Comparison of ENCODE assay signal across 11 cellular contexts in the genomic region with DNA sequence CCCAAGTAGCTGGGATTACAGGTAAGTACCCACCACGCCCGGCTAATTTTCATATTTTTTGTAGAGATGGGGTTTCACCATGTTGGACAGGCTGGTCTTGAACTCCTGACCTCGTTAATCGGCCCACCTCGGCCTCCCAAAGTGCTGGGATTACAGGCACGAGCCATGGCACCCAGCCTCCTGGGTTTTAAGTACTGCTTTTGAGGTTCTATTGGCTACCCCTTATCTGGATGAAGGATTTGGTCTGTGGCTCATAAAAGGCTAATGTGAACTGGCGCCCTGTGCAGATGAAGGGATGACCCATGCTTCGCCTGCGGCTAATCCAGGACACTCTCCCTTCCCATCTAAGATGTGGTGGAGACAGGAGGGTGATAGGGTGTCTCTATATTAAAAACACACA. TPM values are rescaled to one million over a fixed set of nuclear protein-coding genes. Genes with fewer than 3 reads are reported as not detected.
DNase-seq lines count a peak whose midpoint lies in the region; TF ChIP-seq lines count a peak whose summit lies in the region.
"Not testable (repeated sequence)": the region's sequence is repeated elsewhere in the genome, so short reads cannot be mapped to it uniquely, and the experiment has no call there.
"Had no signal": no experiment of that assay in that cellular context is flagged by ENCODE, and none has a peak within 500 bp of the region (broad histone marks: within the 10 kb centered on the region; RNA-seq: fewer than 3 reads in every experiment).

No MANE protein-coding gene starts in this region.

- not testable (repeated sequence) for H3K36me3 ChIP-seq in H7 (replicated peaks; ENCODE audit: control insufficient read depth, insufficient read depth, low read length); adrenal gland (replicated peaks in 1 of 2); spleen

- TSS peak; percentile 14 for BruUV-seq in MCF 10A (replicated peaks; lab: Mats Ljungman, UMichigan)

- H3K4me1 Mint-ChIP-seq in MCF 10A (ENCODE audit: insufficient read depth, unreplicated experiment); nephron: not testable (repeated sequence)

- intact Hi-C loops in adrenal gland (cut with DNase I); MCF 10A (cut with micrococcal nuclease); spleen (cut with DNase I; ENCODE audit: low total_unique reads): not testable (repeated sequence)

- H3K36me3 Mint-ChIP-seq in MCF 10A (ENCODE audit: insufficient read depth, unreplicated experiment); nephron (ENCODE audit: low read depth): not testable (repeated sequence)

- not testable (repeated sequence) for TF ChIP-seq POLR2A in adrenal gland (IDR thresholded peaks at IDR 0.05); spleen (IDR thresholded peaks at IDR 0.05)

- H3K27ac ChIP-seq in adrenal gland (peak overlapping the region; percentile 54 to 91 (median 72)), spleen (peak overlapping the region in 5 of 8 donors; percentile 33 to 63 (median 49))

- not testable (repeated sequence) for H3K4me3 Mint-ChIP-seq in MCF 10A (ENCODE audit: unreplicated experiment); nephron

- not testable (repeated sequence) for H3K9me3 ChIP-seq in adrenal gland (replicated peaks in 1 of 3); spleen

- CTCF ChIA-PET in MCF 10A (lab: Yijun Ruan, JAX): not testable (repeated sequence)

- not testable (repeated sequence) for H3K27me3 ChIP-seq in H7 (ENCODE audit: control insufficient read depth, insufficient read depth, low read length); adrenal gland; spleen (replicated peaks in 1 of 7)

- not testable (repeated sequence) for H3K27me3 Mint-ChIP-seq in MCF 10A (ENCODE audit: insufficient read depth, unreplicated experiment); nephron (ENCODE audit: low read depth)

- WGBS in adrenal gland, 4 donors: 39 to 65% (median 51%) methylated on average over 9 of the region's 9 CpGs
- 77 to 91% (median 85%) methylated on average over 9 of the region's 9 CpGs for WGBS in spleen, 5 donors

- H3K4me1 ChIP-seq in adrenal gland (replicated peaks in 1 of 2) (peaks cover 10 to 11% of the 10 kb centered on the region in 2 donors), spleen (peaks cover 0 to 25% (median 6%) of the 10 kb centered on the region in 6 donors)

- H3K4me3 ChIP-seq in H7 (ENCODE audit: insufficient read depth, low read depth, low read length); adrenal gland; spleen: not testable (repeated sequence)

- not testable (repeated sequence) for TF ChIP-seq CTCF in adrenal gland (IDR thresholded peaks at IDR 0.05); MCF 10A (IDR thresholded peaks at IDR 0.05; ENCODE audit: unreplicated experiment); nephron (IDR thresholded peaks at IDR 0.05; ENCODE audit: unreplicated experiment in 3 of 3); spleen (IDR thresholded peaks at IDR 0.05 in 8 of 11, conservative IDR thresholded peaks at IDR 0.05 in 3 of 11)

- not testable (repeated sequence) for H3K27ac Mint-ChIP-seq in MCF 10A (ENCODE audit: low read depth, unreplicated experiment)
- peak overlapping the region in 2 of 3 experiments; percentile 63 to 70 for H3K27ac Mint-ChIP-seq in nephron

- H3K9me3 Mint-ChIP-seq in MCF 10A (ENCODE audit: unreplicated experiment); nephron: not testable (repeated sequence)

- POLR2A ChIA-PET in MCF 10A (lab: Yijun Ruan, JAX): not testable (repeated sequence)

- DNase-seq in ELF-1 (ENCODE audit: low read depth, low spot score) (peak; percentile 19), H7 (peak; percentile 1), adrenal gland (peak in 3 of 7 donors; percentile 21 to 41 (median 23)), spleen (peak; percentile 43)
- not testable (repeated sequence) for DNase-seq in MCF 10A (ENCODE audit: unreplicated experiment)

RNA-seq across cellular contexts. Expression of a gene that starts 25.6 kb away (rescaled TPM):
- total RNA-seq in H7 (2014; rRNA removed; shearing (Covaris generic)): 0.07 and 0.35 TPM in 2 replicates
- 1 to 10 TPM in 3 of 8 donors, under 1 TPM in 2, not detected in 3; 0.25 to 2.9 (median 1.5) TPM for total RNA-seq in adrenal gland
- 1 to 10 TPM in 1 of 3 donors, under 1 TPM in 2; 0.17 to 2.0 (median 0.26) TPM for polyA plus RNA-seq in adrenal gland
- total RNA-seq in MCF 10A (2022): 0.21 and 0.32 TPM in 2 replicates
- total RNA-seq in spleen: 1 to 10 TPM in 1 of 7 donors, under 1 TPM in 4, not detected in 2; 0.28 to 1.2 (median 0.60) TPM
- polyA plus RNA-seq in spleen: under 1 TPM; 0.09 to 0.42 (median 0.11) TPM
- total RNA-seq: CD4-positive, alpha-beta T cell; GM23338; H4 had no signal
- polyA plus RNA-seq: CD14-positive monocyte; CD8-positive, alpha-beta memory T cell had no signal

RNA-seq across cellular contexts. Expression of a gene that starts 52.6 kb away (rescaled TPM):
- total RNA-seq in H7 (2014; rRNA removed; shearing (Covaris generic)): 17.6 and 18.4 TPM in 2 replicates
- total RNA-seq in adrenal gland: 10 to 100 TPM; 20.7 to 49.6 (median 30.5) TPM
- 10 to 100 TPM; 12.0 to 17.5 (median 12.6) TPM for polyA plus RNA-seq in adrenal gland
- total RNA-seq in MCF 10A (2022): 49.8 and 83.9 TPM in 2 replicates
- total RNA-seq in spleen: 10 to 100 TPM; 19.2 to 35.1 (median 24.8) TPM
- polyA plus RNA-seq in spleen: 10 to 100 TPM; 10.6 to 16.4 (median 11.6) TPM
